In genomic region chr12:4026476-4026875, GRCh38 we compare ENCODE assay signal across 1 cellular context.
TF ChIP-seq lines count a peak whose summit lies in the region.

No MANE protein-coding gene starts in this region.

TF ChIP-seq in H1, 55 proteins besides CTCF, POLR2A, EP300 and RAD21:
- TF ChIP-seq USF2 (IDR thresholded peaks at IDR 0.05; ENCODE audit: low read length) (no peak), CEBPB (IDR thresholded peaks at IDR 0.05; ENCODE audit: low read depth, low read length) (0 out of 2 replicates have a peak, but pooled peaks have one; percentile 3)
